ENCODE assay signal across 8 cellular contexts in the genomic region with DNA sequence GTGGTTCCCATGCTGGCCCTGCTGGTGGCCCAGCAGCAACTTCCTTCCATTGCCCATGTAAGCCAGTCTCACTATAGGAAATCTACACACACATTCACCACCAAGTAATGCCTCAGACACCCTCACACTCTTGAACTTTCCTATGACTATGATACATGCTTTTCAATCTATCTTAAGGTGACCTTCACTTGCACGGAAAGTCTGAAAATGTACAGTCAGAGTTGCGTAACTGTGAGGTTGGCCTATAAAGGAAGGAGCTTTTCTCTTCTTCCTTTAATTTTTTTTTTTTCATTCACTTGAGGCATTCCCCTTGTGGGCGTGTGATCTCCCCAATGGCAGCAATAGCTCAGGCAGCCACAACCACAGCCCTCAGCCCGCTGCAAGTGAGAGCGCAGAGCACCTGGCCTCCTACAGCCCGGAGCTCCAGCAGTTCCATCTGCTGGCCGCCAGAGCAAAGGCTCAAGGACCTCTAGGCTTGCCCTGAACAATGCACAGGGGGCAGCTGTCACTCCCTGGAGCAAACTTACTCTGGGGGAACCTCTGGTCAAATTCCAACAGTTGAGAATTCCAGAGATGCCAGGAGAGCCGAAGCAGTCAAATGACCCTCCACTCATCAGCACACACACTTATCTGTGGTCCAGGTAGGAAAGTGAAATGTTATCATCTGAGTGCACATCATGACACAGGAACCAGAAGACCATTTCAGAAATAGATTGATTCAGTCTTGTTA.
A peak's percentile ranks its signal among the peaks of the same experiment; 100 is the strongest.
DNase-seq lines count a peak whose midpoint lies in the region; ATAC-seq lines count a peak whose summit lies in the region.

No MANE protein-coding gene starts in this region.

- DNase-seq in T follicular helper cell (ENCODE audit: low read depth) (peak; percentile 19), NCI-H510A (lab: John Stamatoyannopoulos, UW) (no peak), COLO668 (lab: John Stamatoyannopoulos, UW; ENCODE audit: unreplicated experiment) (no peak), hepatic stellate cell (ENCODE audit: low spot score) (no peak)
- peak; percentile 70 for DNase-seq in activated naive CD8-positive, alpha-beta T cell treated with anti-CD3 and anti-CD28 coated beads, Interleukin-2, amount 50 U/mL, for 16 hours (ENCODE audit: low read depth, low spot score)
- peak; percentile 41 for DNase-seq in stimulated activated CD4-positive, alpha-beta T cell treated with anti-CD3 and anti-CD28 coated beads, Interleukin-1b, Interleukin-23, amount 100 ng/mL, for 1 hour (ENCODE audit: low read depth in 2 of 2)

- ATAC-seq in GM18907 (IDR thresholded peaks at IDR 0.05; ENCODE audit: unreplicated experiment), result peak; percentile 97
- peak; percentile 96 for ATAC-seq in HG03025 (IDR thresholded peaks at IDR 0.05; ENCODE audit: low FRiP score, unreplicated experiment)

Comparison
In these comparisons a context has a peak if more than half of its experiments do, and no peak if none do; other contexts are left out.
1. DNase-seq: peak in T follicular helper cell (single experiment), activated naive CD8-positive, alpha-beta T cell treated with anti-CD3 and anti-CD28 coated beads, Interleukin-2, amount 50 U/mL, for 16 hours (single experiment) and stimulated activated CD4-positive, alpha-beta T cell treated with anti-CD3 and anti-CD28 coated beads, Interleukin-1b, Interleukin-23, amount 100 ng/mL, for 1 hour (2 of 2); none in NCI-H510A (single experiment), COLO668 (single experiment) and hepatic stellate cell (single experiment).